25 cellular contexts compared by ENCODE assay signal in the genomic region with DNA sequence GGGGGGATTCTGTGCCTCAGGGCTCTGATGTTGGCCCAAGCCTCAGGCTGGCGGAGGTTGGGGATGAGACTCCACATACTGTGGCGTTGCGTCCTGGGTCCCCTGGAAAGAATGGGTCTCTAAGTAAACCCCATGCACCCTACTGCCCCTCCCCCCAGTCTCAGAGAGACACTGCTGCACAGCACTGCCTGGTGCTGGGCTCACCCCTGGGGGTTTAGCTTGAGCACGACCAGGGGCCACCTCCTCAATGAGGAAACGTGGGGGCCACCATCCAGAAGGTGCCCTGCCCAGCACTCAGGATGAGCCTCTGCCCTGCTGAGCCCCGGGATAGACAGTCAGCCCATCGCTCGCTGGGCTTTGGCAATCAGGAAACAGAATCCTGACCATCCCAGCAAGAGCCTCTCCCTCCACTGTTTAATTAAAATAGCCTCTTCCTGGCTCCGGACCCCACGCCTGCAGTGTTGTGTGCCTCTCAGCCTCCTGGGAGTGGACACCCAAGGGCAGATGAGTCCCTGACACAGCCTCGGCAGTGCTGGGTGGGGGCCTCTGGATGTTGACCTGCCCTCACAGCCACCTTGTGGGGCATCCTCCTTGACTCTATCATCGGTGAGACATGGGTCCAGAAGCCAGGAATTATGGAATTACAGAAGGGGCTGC. TPM values are rescaled to one million over a fixed set of nuclear protein-coding genes. Genes with fewer than 3 reads are reported as not detected.
A peak's percentile ranks its signal among the peaks of the same experiment; 100 is the strongest.
DNase-seq lines count a peak whose midpoint lies in the region; ATAC-seq and TF ChIP-seq lines count a peak whose summit lies in the region.
"Had no signal": no experiment of that assay in that cellular context is flagged by ENCODE, and none has a peak within 500 bp of the region (broad histone marks: within the 10 kb centered on the region; RNA-seq: fewer than 3 reads in every experiment).

No MANE protein-coding gene starts in this region.

- peaks cover 13% of the 10 kb centered on the region for H3K4me1 Mint-ChIP-seq in activated T-cell treated with anti-CD3 and anti-CD28 coated beads, Interleukin-2, amount 50 U/mL, for 24 hours (ENCODE audit: low read depth)

- no peak overlapping the region for H3K9ac ChIP-seq in neuronal stem cell (ENCODE audit: low read depth, low read length, poor library complexity)

- H3K18ac ChIP-seq in neuronal stem cell (ENCODE audit: low read length), result peak overlapping the region; percentile 35

- H3K9me3 Mint-ChIP-seq in activated T-cell treated with anti-CD3 and anti-CD28 coated beads, Interleukin-2, amount 50 U/mL, for 24 hours, result no peaks in the 10 kb centered on the region

- no peak overlapping the region for H3K4ac ChIP-seq in neuronal stem cell (ENCODE audit: low read length)

- no peaks in the 10 kb centered on the region for H3K36me3 Mint-ChIP-seq in activated T-cell treated with anti-CD3 and anti-CD28 coated beads, Interleukin-2, amount 50 U/mL, for 24 hours (ENCODE audit: low read depth)

- H2AK5ac ChIP-seq in neuronal stem cell (ENCODE audit: low read depth, low read length), result peak overlapping the region; percentile 60

- H3K9me3 ChIP-seq in neuronal stem cell (replicated peaks in 1 of 2; ENCODE audit: control insufficient read depth in 2 of 2, insufficient read depth in 1 of 2, low read depth in 1 of 2, low read length in 2 of 2), result peaks cover 4 to 10% of the 10 kb centered on the region in 2 donors
- no peaks in the 10 kb centered on the region for H3K9me3 ChIP-seq in vagina

- no peak overlapping the region for H3K23ac ChIP-seq in neuronal stem cell (ENCODE audit: low read depth, low read length, poor library complexity)

- no peak overlapping the region for H2BK15ac ChIP-seq in neuronal stem cell (ENCODE audit: low read length)

- no peak overlapping the region for H3K27ac Mint-ChIP-seq in activated T-cell treated with anti-CD3 and anti-CD28 coated beads, Interleukin-2, amount 50 U/mL, for 24 hours

- H3K27me3 Mint-ChIP-seq in activated T-cell treated with anti-CD3 and anti-CD28 coated beads, Interleukin-2, amount 50 U/mL, for 24 hours, result peaks cover 9% of the 10 kb centered on the region

- no peak overlapping the region for H3K27ac ChIP-seq in neuronal stem cell (replicated peaks; ENCODE audit: low read length)
- no peak overlapping the region for H3K27ac ChIP-seq in vagina
- H3K27ac ChIP-seq: PC-9 had no signal

- H4K91ac ChIP-seq in neuronal stem cell (ENCODE audit: low read depth, low read length, poor library complexity), result no peak overlapping the region

- intact Hi-C loops in vagina (cut with DNase I), result no loop called here

- TF ChIP-seq CTCF in vagina (IDR thresholded peaks at IDR 0.05), result no peak

- H3K4me1 ChIP-seq in neuronal stem cell (ENCODE audit: control insufficient read depth in 2 of 2, insufficient read depth in 1 of 2, low read depth in 1 of 2, low read length in 2 of 2) (peaks cover 0 to 5% of the 10 kb centered on the region in 2 donors), vagina (peaks cover 5% of the 10 kb centered on the region)

- H3K4me3 ChIP-seq in neuronal stem cell (ENCODE audit: low read length in 2 of 2) (peak overlapping the region in 1 of 2 donors; percentile 24), vagina (no peak overlapping the region)
- H3K4me3 ChIP-seq: PC-9 had no signal

- H2BK12ac ChIP-seq in neuronal stem cell (ENCODE audit: low read length), result no peak overlapping the region

- no peak overlapping the region for H2BK5ac ChIP-seq in neuronal stem cell (ENCODE audit: low read length)

- no peak overlapping the region for H4K8ac ChIP-seq in neuronal stem cell (ENCODE audit: low read depth, low read length)

- no peak overlapping the region for H3K14ac ChIP-seq in neuronal stem cell (ENCODE audit: low read length)

- H2AFZ ChIP-seq in neuronal stem cell (ENCODE audit: low read length), result no peak overlapping the region
- H2AFZ ChIP-seq: PC-9 had no signal

- no peak overlapping the region for H2BK120ac ChIP-seq in neuronal stem cell (ENCODE audit: low read depth, low read length)

- TF ChIP-seq POLR2A in vagina (IDR thresholded peaks at IDR 0.05), result no peak

- H3K4me2 ChIP-seq in neuronal stem cell (ENCODE audit: insufficient read depth, low read length, poor library complexity, severe bottlenecking), result no peak overlapping the region
- H3K4me2 ChIP-seq: PC-9 had no signal

- H3K79me1 ChIP-seq in neuronal stem cell (ENCODE audit: low read depth, low read length), result no peaks in the 10 kb centered on the region

- no CpG with 5 or more reads among the region's 12 CpGs for WGBS in neuronal stem cell (ENCODE audit: extremely low coverage in 2 of 2, insufficient read length in 2 of 2, insufficient replicate concordance in 1 of 2), 2 donors

- DNase-seq in activated T-cell treated with anti-CD3 and anti-CD28 coated beads, Interleukin-2, amount 50 U/mL, for 24 hours, result peak; percentile 2
- no peak for DNase-seq in activated T-cell treated with anti-CD3 and anti-CD28 coated beads, Interleukin-2, amount 50 U/mL, for 48 hours
- DNase-seq in activated CD8-positive, alpha-beta memory T cell treated with anti-CD3 and anti-CD28 coated beads, Interleukin-2, amount 50 U/mL, for 48 hours, result peak; percentile 36
- no peak for DNase-seq in neuronal stem cell (ENCODE audit: low spot score)
- peak; percentile 54 to 90 for DNase-seq in vagina (ENCODE audit: extremely low spot score in 2 of 2)
- no peak for DNase-seq in retina
- DNase-seq: Calu3, DMS153, DND-41, NCI-H1092, NCI-H1417 treated with DMSO at 0.1 percent for 48 hours, NCI-H1694 treated with DMSO at 0.1 percent for 48 hours, NCI-H2081, NCI-H2227 treated with DMSO at 0.1 percent for 48 hours, NCI-H526 treated with DMSO at 0.1 percent for 48 hours, PC-9, Right ventricle myocardium superior, RPMI8226 had no signal

- ATAC-seq in HG02678 (IDR thresholded peaks at IDR 0.05; ENCODE audit: unreplicated experiment), result no peak
- ATAC-seq: HCT116 had no signal

- H3K36me3 ChIP-seq in neuronal stem cell (replicated peaks in 1 of 2; ENCODE audit: control insufficient read depth in 2 of 2, insufficient read depth in 2 of 2, low read length in 2 of 2) (no peaks in the 10 kb centered on the region), vagina (no peaks in the 10 kb centered on the region)

- H3K4me3 Mint-ChIP-seq in activated T-cell treated with anti-CD3 and anti-CD28 coated beads, Interleukin-2, amount 50 U/mL, for 24 hours, result no peak overlapping the region

- H3K27me3 ChIP-seq in neuronal stem cell (ENCODE audit: control insufficient read depth in 3 of 3, insufficient read depth in 3 of 3, low read depth in 1 of 3, low read length in 3 of 3) (no peaks in the 10 kb centered on the region), vagina (no peaks in the 10 kb centered on the region)

RNA-seq across cellular contexts. Expression of a gene that starts 3.5 kb away (rescaled TPM):
- not detected for polyA plus RNA-seq in neuronal stem cell (2013, experiment 1 of 2)
- polyA plus RNA-seq in neuronal stem cell (2013, experiment 2 of 2), result 0.01 TPM
- total RNA-seq in vagina, result not detected
- total RNA-seq: A172, Calu3, H1, HT-29, NCI-H460, PC-9, Right ventricle myocardium superior had no signal
- polyA plus RNA-seq: BJ, H1 had no signal

RNA-seq across cellular contexts. Expression of a gene that starts 10.4 kb away (rescaled TPM):
- polyA plus RNA-seq in neuronal stem cell (2013, experiment 1 of 2), result not detected
- not detected for polyA plus RNA-seq in neuronal stem cell (2013, experiment 2 of 2)
- total RNA-seq in vagina, result not detected
- total RNA-seq: A172, Calu3, H1, HT-29, NCI-H460, PC-9, Right ventricle myocardium superior had no signal
- polyA plus RNA-seq: BJ had no signal

RNA-seq across cellular contexts. Expression of a gene that starts 11.4 kb away (rescaled TPM):
- not detected for polyA plus RNA-seq in neuronal stem cell (2013, experiment 1 of 2)
- polyA plus RNA-seq in neuronal stem cell (2013, experiment 2 of 2), result not detected
- total RNA-seq in vagina, result not detected
- total RNA-seq: A172, Calu3, H1, HT-29, NCI-H460, PC-9, Right ventricle myocardium superior had no signal
- polyA plus RNA-seq: BJ, H1 had no signal

RNA-seq across cellular contexts. Expression of a gene that starts 18.7 kb away (rescaled TPM):
- polyA plus RNA-seq in neuronal stem cell (2013, experiment 1 of 2), result not detected
- polyA plus RNA-seq in neuronal stem cell (2013, experiment 2 of 2), result not detected
- not detected for total RNA-seq in vagina
- total RNA-seq: A172, Calu3, H1, HT-29, NCI-H460, PC-9, Right ventricle myocardium superior had no signal
- polyA plus RNA-seq: BJ had no signal

RNA-seq across cellular contexts. Expression of a gene that starts 22.3 kb away (rescaled TPM):
- 0.06 TPM for polyA plus RNA-seq in neuronal stem cell (2013, experiment 1 of 2)
- not detected for polyA plus RNA-seq in neuronal stem cell (2013, experiment 2 of 2)
- total RNA-seq in vagina, result not detected
- total RNA-seq: A172, Calu3, H1, HT-29, NCI-H460, PC-9, Right ventricle myocardium superior had no signal
- polyA plus RNA-seq: BJ had no signal

Comparison
In these comparisons a context has a peak if more than half of its experiments do, and no peak if none do; other contexts are left out.
1. DNase-seq: peak in activated T-cell treated with anti-CD3 and anti-CD28 coated beads, Interleukin-2, amount 50 U/mL, for 24 hours (single experiment), activated CD8-positive, alpha-beta memory T cell treated with anti-CD3 and anti-CD28 coated beads, Interleukin-2, amount 50 U/mL, for 48 hours (single experiment) and vagina (2 of 2); none in activated T-cell treated with anti-CD3 and anti-CD28 coated beads, Interleukin-2, amount 50 U/mL, for 48 hours (0 of 2), neuronal stem cell (single experiment) and retina (single experiment).